ENCODE assay signal across 7 cellular contexts in genomic region chr22:23838686-23839468, GRCh38. TPM values are rescaled to one million over a fixed set of nuclear protein-coding genes. Genes with fewer than 3 reads are reported as not detected.
DNase-seq lines count a peak whose midpoint lies in the region; ATAC-seq, FAIRE-seq and TF ChIP-seq lines count a peak whose summit lies in the region.

Gene DERL3 (minus strand): TSS chr22:23839006. CDS start chr22:23838987, 19 bp downstream.

- DNase-seq in NCI-H2171 (lab: John Stamatoyannopoulos, UW) (peak; percentile 71), bronchial epithelial cell (ENCODE audit: low read depth) (peak; percentile 94), iPS-NIHi7 (ENCODE audit: extremely low spot score) (peak; percentile 95), small intestine (peak; percentile 99)

- 0 to 2% (median 1%) methylated on average over 55 to 70 of the region's 70 CpGs for WGBS in small intestine, 3 donors

- FAIRE-seq in bronchial epithelial cell (lab: Jason Lieb, UNC) (no peak), small intestine (lab: Jason Lieb, UNC) (no peak)

- no peak for TF ChIP-seq CTCF in WI38 (IDR thresholded peaks at IDR 0.05; ENCODE audit: low read depth, low read length)
- TF ChIP-seq CTCF in bronchial epithelial cell (IDR thresholded peaks at IDR 0.05; ENCODE audit: insufficient read depth, low read length, severe bottlenecking) = no peak

- no peaks in the 10 kb centered on the region for H3K4me1 ChIP-seq in small intestine (ENCODE audit: control insufficient read depth in 2 of 2, insufficient read depth in 1 of 2, low read depth in 1 of 2, low read length in 1 of 2)

- H3K36me3 ChIP-seq in bronchial epithelial cell (ENCODE audit: control insufficient read depth, insufficient read depth, low read length) (peaks cover 4% of the 10 kb centered on the region), small intestine (ENCODE audit: control insufficient read depth in 2 of 2, insufficient read depth in 2 of 2, low read length in 2 of 2) (peaks cover 3 to 4% of the 10 kb centered on the region in 2 donors)

- no peaks in the 10 kb centered on the region for H3K9me3 ChIP-seq in small intestine (ENCODE audit: control insufficient read depth, low read depth)

- H3K27me3 ChIP-seq in bronchial epithelial cell (ENCODE audit: control insufficient read depth, insufficient read depth, low read length) (no peaks in the 10 kb centered on the region), small intestine (ENCODE audit: control insufficient read depth in 2 of 2, insufficient read depth in 2 of 2, low read length in 2 of 2) (no peaks in the 10 kb centered on the region)

- peak within 1 kb of the TSS in 1 of 2 donors; percentile 56 for H3K27ac ChIP-seq in small intestine (ENCODE audit: low read depth in 1 of 2, low read length in 1 of 2)

- ATAC-seq in GM18520 (IDR thresholded peaks at IDR 0.05; ENCODE audit: unreplicated experiment) (peak; percentile 77), HG03064 (IDR thresholded peaks at IDR 0.05; ENCODE audit: low read depth, unreplicated experiment) (peak; percentile 72)

- peak within 1 kb of the TSS; percentile 39 for H3K4me3 ChIP-seq in WI38 (ENCODE audit: low read depth, low read length)
- peak within 1 kb of the TSS; percentile 45 for H3K4me3 ChIP-seq in bronchial epithelial cell (ENCODE audit: low read depth, low read length)
- peak within 1 kb of the TSS; percentile 58 to 64 for H3K4me3 ChIP-seq in small intestine (ENCODE audit: low read depth in 1 of 2, low read length in 2 of 2)

RNA-seq across cellular contexts. Expression of gene DERL3, which starts in this region (rescaled TPM):
- total RNA-seq in bronchial epithelial cell = 0.26 TPM in 2 replicates
- polyA plus RNA-seq in small intestine = 10 to 100 TPM in 2 of 3 donors, 1 to 10 TPM in 1; 2.0 to 33.0 (median 24.3) TPM

Comparison
In these comparisons a context has a peak if more than half of its experiments do, and no peak if none do; other contexts are left out.
1. Peak in DNase-seq and H3K4me3 ChIP-seq in bronchial epithelial cell; RNA of the gene not detected or under 1 TPM.